Comparison of ENCODE assay signal across 8 cellular contexts in genomic region chr19:14496849-14497346, GRCh38. TPM values are rescaled to one million over a fixed set of nuclear protein-coding genes. Genes with fewer than 3 reads are reported as not detected.
DNase-seq lines count a peak whose midpoint lies in the region; ATAC-seq, FAIRE-seq and TF ChIP-seq lines count a peak whose summit lies in the region.

No MANE protein-coding gene starts in this region.

- peaks cover 25% of the 10 kb centered on the region for H3K4me1 Mint-ChIP-seq in activated CD4-positive, alpha-beta T cell treated with anti-CD3 and anti-CD28 coated beads, Interleukin-2, amount 10 ng/mL, durations not matched to agents 7 days and 5 days

- H3K9me3 ChIP-seq in HepG2 (ENCODE audit: low read length) (no peaks in the 10 kb centered on the region), suprapubic skin (no peaks in the 10 kb centered on the region)

- TF ChIP-seq POLR2A in HepG2 (IDR thresholded peaks at IDR 0.05; ENCODE audit: insufficient read depth in 1 of 2, low read depth in 2 of 2, low read length in 2 of 2) (0 out of 4 replicates have a peak, but pooled peaks of 1 of the 2 experiments have one; percentile 32), suprapubic skin (IDR thresholded peaks at IDR 0.05) (no peak)

- H3K4me2 ChIP-seq in HepG2 (ENCODE audit: low read depth, low read length) = peak overlapping the region; percentile 95

- ATAC-seq in HepG2 (peak; percentile 38), GM18502 (IDR thresholded peaks at IDR 0.05; ENCODE audit: poor library complexity, unreplicated experiment) (no peak)

- H3K4me3 Mint-ChIP-seq in activated CD4-positive, alpha-beta T cell treated with anti-CD3 and anti-CD28 coated beads, Interleukin-2, amount 10 ng/mL, durations not matched to agents 7 days and 5 days = peak overlapping the region; percentile 83

- peaks cover 37% of the 10 kb centered on the region for H3K4me1 ChIP-seq in HepG2 (ENCODE audit: insufficient read depth, low read length)
- peaks cover 44% of the 10 kb centered on the region for H3K4me1 ChIP-seq in suprapubic skin

- TF ChIP-seq RAD21 in HepG2 (CRISPR knock-in tag; IDR thresholded peaks at IDR 0.05) = no peak

- peak overlapping the region; percentile 38 for H2AFZ ChIP-seq in HepG2 (ENCODE audit: low read length)

- FAIRE-seq in HepG2 (lab: Jason Lieb, UNC) = peak; percentile 32

- H3K4me3 ChIP-seq in astrocyte of the cerebellum (ENCODE audit: low read depth, low read length) = peak overlapping the region; percentile 34
- H3K4me3 ChIP-seq in HepG2 (replicated peaks in 1 of 3; ENCODE audit: insufficient read depth in 1 of 3, low read depth in 2 of 3, low read length in 3 of 3) = peak overlapping the region; percentile 47 to 72 (median 49)
- peak overlapping the region; percentile 91 for H3K4me3 ChIP-seq in suprapubic skin

- CTCF ChIA-PET in activated CD4-positive, alpha-beta T cell treated with anti-CD3 and anti-CD28 coated beads, Interleukin-2, amount 10 ng/mL, durations not matched to agents 7 days and 5 days (lab: Charles Lee) = interaction anchor here (0.6 to 6.8 kb wide), 6 partner anchors 9 to 360 kb away, joined by 3 to 45 read pairs (median 3); partner anchors contain the start of gene ASF1B
- CTCF ChIA-PET in HepG2 (lab: Yijun Ruan, JAX; ENCODE audit: low intra/inter-chr PET ratio, low total read pairs) = no interaction called here

- H3K79me2 ChIP-seq in HepG2 (ENCODE audit: insufficient read depth, low read length) = peaks cover 13% of the 10 kb centered on the region

- H3K27me3 ChIP-seq in HepG2 (ENCODE audit: control insufficient read depth in 1 of 2, insufficient read depth in 2 of 2, low read length in 2 of 2) = no peaks in the 10 kb centered on the region
- H3K27me3 ChIP-seq in suprapubic skin = no peaks in the 10 kb centered on the region

- peaks cover 4% of the 10 kb centered on the region for H3K36me3 Mint-ChIP-seq in activated CD4-positive, alpha-beta T cell treated with anti-CD3 and anti-CD28 coated beads, Interleukin-2, amount 10 ng/mL, durations not matched to agents 7 days and 5 days (ENCODE audit: low read depth)

- WGBS in HepG2 (ENCODE audit: low lambda C conversion rate) = 1% methylated on average over 9 of the region's 9 CpGs
- WGBS in suprapubic skin = 32% methylated on average over 9 of the region's 9 CpGs

- TF ChIP-seq EP300 in HepG2 (IDR thresholded peaks at IDR 0.05; ENCODE audit: low read depth in 2 of 2, low read length in 2 of 2) (no peak), HepG2 (CRISPR knock-in tag; IDR thresholded peaks at IDR 0.05; ENCODE audit: borderline replicate concordance) (no peak), suprapubic skin (IDR thresholded peaks at IDR 0.05) (no peak)

- BruUV-seq in HepG2 (replicated peaks; lab: Mats Ljungman, UMichigan) = TSS peak; percentile 88

- H3K27ac ChIP-seq in HepG2 (ENCODE audit: extremely low read length, insufficient read depth, low read length) (peak overlapping the region; percentile 45), suprapubic skin (peak overlapping the region; percentile 94)

- intact Hi-C loops in HepG2 (cut with micrococcal nuclease; ENCODE audit: unreplicated experiment) = no loop called here

- DNase-seq in activated CD4-positive, alpha-beta T cell treated with anti-CD3 and anti-CD28 coated beads, Interleukin-2, amount 10 ng/mL, durations not matched to agents 7 days and 5 days = no peak
- DNase-seq in activated CD4-positive, alpha-beta T cell treated with anti-CD3 and anti-CD28 coated beads for 1 hour = no peak
- DNase-seq in astrocyte of the cerebellum (ENCODE audit: low read depth) (no peak), HepG2 (ENCODE audit: low spot score) (no peak), suprapubic skin (ENCODE audit: low spot score in 2 of 2) (no peak), HCEC 1CT (no peak)
- DNase-seq in activated CD8-positive, alpha-beta memory T cell treated with anti-CD3 and anti-CD28 coated beads, Interleukin-2, amount 50 U/mL, for 4 hours = no peak

- no peak for TF ChIP-seq CTCF in astrocyte of the cerebellum (IDR thresholded peaks at IDR 0.05; ENCODE audit: low read depth, low read length, missing control alignments)
- no peak for TF ChIP-seq CTCF in HepG2 (CRISPR knock-in tag; IDR thresholded peaks at IDR 0.05)
- TF ChIP-seq CTCF in suprapubic skin (IDR thresholded peaks at IDR 0.05) = no peak

- POLR2A ChIA-PET in activated CD4-positive, alpha-beta T cell treated with anti-CD3 and anti-CD28 coated beads, Interleukin-2, amount 10 ng/mL, durations not matched to agents 7 days and 5 days (lab: Charles Lee) = no interaction called here
- POLR2A ChIA-PET in HepG2 (lab: Yijun Ruan, JAX) = interaction anchor here (0.9 to 8.5 kb wide), 7 partner anchors 9 to 77 kb away, joined by 3 to 123 read pairs (median 4); partner anchors contain the start of gene DNAJB1

- H3K9ac ChIP-seq in HepG2 (ENCODE audit: insufficient read depth, low read depth, low read length) = peak overlapping the region; percentile 58

- H4K20me1 ChIP-seq in HepG2 (ENCODE audit: insufficient read depth, low read length) = no peaks in the 10 kb centered on the region

- H3K27me3 Mint-ChIP-seq in activated CD4-positive, alpha-beta T cell treated with anti-CD3 and anti-CD28 coated beads, Interleukin-2, amount 10 ng/mL, durations not matched to agents 7 days and 5 days = no peaks in the 10 kb centered on the region

- peak overlapping the region; percentile 83 for H3K27ac Mint-ChIP-seq in activated CD4-positive, alpha-beta T cell treated with anti-CD3 and anti-CD28 coated beads, Interleukin-2, amount 10 ng/mL, durations not matched to agents 7 days and 5 days

- H3K36me3 ChIP-seq in HepG2 (replicated peaks in 1 of 2; ENCODE audit: control insufficient read depth in 1 of 2, insufficient read depth in 2 of 2, low read length in 2 of 2) (no peaks in the 10 kb centered on the region), suprapubic skin (peaks cover 1% of the 10 kb centered on the region)

- in situ Hi-C loops in astrocyte of the cerebellum (cut with HindIII; ENCODE audit: low sequenced_read_pairs) = no loop called here
- in situ Hi-C loops in HepG2 (cut with HindIII; ENCODE audit: extremely low pct_ligation_motif_present, low pct_unique_long_range_greater_than_20kb) = no loop called here

- H3K9me3 Mint-ChIP-seq in activated CD4-positive, alpha-beta T cell treated with anti-CD3 and anti-CD28 coated beads, Interleukin-2, amount 10 ng/mL, durations not matched to agents 7 days and 5 days = no peaks in the 10 kb centered on the region

RNA-seq across cellular contexts. Expression of gene GIPC1, which starts 1.0 kb away (rescaled TPM):
- total RNA-seq in activated CD4-positive, alpha-beta T cell treated with anti-CD3 and anti-CD28 coated beads, Interleukin-2, amount 10 ng/mL, durations not matched to agents 7 days and 5 days = 10 to 100 TPM; 36.5 to 47.2 TPM
- total RNA-seq in HepG2 (2016; rRNA removed; fragmentation: Illumina TruSeq; extraction: Trizol) (44.3 and 48.1 TPM in 2 replicates), suprapubic skin (100 to 1,000 TPM in 3 of 4 donors, 10 to 100 TPM in 1; 85.8 to 111 (median 105) TPM)
- total RNA-seq in HepG2 (2016; cell fraction: cytosol; rRNA removed; fragmentation: Illumina TruSeq; extraction: Trizol; ENCODE audit: low read depth) = 24.7 and 30.5 TPM in 2 replicates
- 46.7 and 53.0 TPM in 2 replicates for total RNA-seq in HepG2 (2016; cell fraction: insoluble cytoplasmic fraction; rRNA removed; fragmentation: Illumina TruSeq; extraction: Trizol)
- 34.5 and 47.8 TPM in 2 replicates for total RNA-seq in HepG2 (2016; cell fraction: membrane; rRNA removed; fragmentation: Illumina TruSeq; extraction: Trizol)
- total RNA-seq in HepG2 (2016; cell fraction: nucleus; rRNA removed; fragmentation: Illumina TruSeq; extraction: Trizol) = 19.0 and 25.5 TPM in 2 replicates
- 27.1 and 32.8 TPM in 2 replicates for polyA plus RNA-seq in HepG2 (2011; rRNA removed)
- polyA plus RNA-seq in HepG2 (2011; cell fraction: cytosol; rRNA removed) = 26.8 and 37.9 TPM in 2 replicates
- 27.4 and 33.0 TPM in 2 replicates for polyA plus RNA-seq in HepG2 (2011; cell fraction: nucleus; rRNA removed)
- 13.4 and 20.7 TPM in 2 replicates for polyA plus RNA-seq in HepG2 (2012)
- polyA plus RNA-seq in HepG2 (2016; cell fraction: cytosol; fragmentation: Illumina TruSeq; extraction: Trizol; ENCODE audit: low read depth) = 24.6 and 33.2 TPM in 2 replicates
- polyA plus RNA-seq in HepG2 (2016; cell fraction: insoluble cytoplasmic fraction; fragmentation: Illumina TruSeq; extraction: Trizol; ENCODE audit: low read depth) = 49.5 and 56.2 TPM in 2 replicates
- 38.6 and 41.5 TPM in 2 replicates for polyA plus RNA-seq in HepG2 (2016; cell fraction: membrane; fragmentation: Illumina TruSeq; extraction: Trizol; ENCODE audit: low read depth)
- polyA plus RNA-seq in HepG2 (2016; cell fraction: nucleus; fragmentation: Illumina TruSeq; extraction: Trizol; ENCODE audit: insufficient read depth, low read depth) = 48.3 and 51.4 TPM in 2 replicates
- polyA minus RNA-seq in HepG2 (2011; rRNA and poly(A)+ RNA removed; ENCODE audit: low replicate concordance) = 30.0 and 63.8 TPM in 2 replicates
- polyA minus RNA-seq in HepG2 (2011; cell fraction: cytosol; rRNA and poly(A)+ RNA removed) = 17.9 and 20.6 TPM in 2 replicates
- polyA minus RNA-seq in HepG2 (2011; cell fraction: nucleus; rRNA and poly(A)+ RNA removed) = 9.7 and 11.3 TPM in 2 replicates

RNA-seq across cellular contexts. Expression of gene DNAJB1, which starts 21.3 kb away (rescaled TPM):
- total RNA-seq in activated CD4-positive, alpha-beta T cell treated with anti-CD3 and anti-CD28 coated beads, Interleukin-2, amount 10 ng/mL, durations not matched to agents 7 days and 5 days = 100 to 1,000 TPM in 1 of 2 experiments, 10 to 100 TPM in 1; 89.7 to 100 TPM
- total RNA-seq in HepG2 (2016; rRNA removed; fragmentation: Illumina TruSeq; extraction: Trizol) (87.5 and 101 TPM in 2 replicates), suprapubic skin (100 to 1,000 TPM in 3 of 4 donors, 10 to 100 TPM in 1; 54.5 to 197 (median 145) TPM)
- 43.8 and 48.3 TPM in 2 replicates for total RNA-seq in HepG2 (2016; cell fraction: cytosol; rRNA removed; fragmentation: Illumina TruSeq; extraction: Trizol; ENCODE audit: low read depth)
- total RNA-seq in HepG2 (2016; cell fraction: insoluble cytoplasmic fraction; rRNA removed; fragmentation: Illumina TruSeq; extraction: Trizol) = 87.7 and 97.3 TPM in 2 replicates
- total RNA-seq in HepG2 (2016; cell fraction: membrane; rRNA removed; fragmentation: Illumina TruSeq; extraction: Trizol) = 100 and 105 TPM in 2 replicates
- 40.6 and 45.4 TPM in 2 replicates for total RNA-seq in HepG2 (2016; cell fraction: nucleus; rRNA removed; fragmentation: Illumina TruSeq; extraction: Trizol)
- 97.3 and 108 TPM in 2 replicates for polyA plus RNA-seq in HepG2 (2011; rRNA removed)
- 90.1 and 116 TPM in 2 replicates for polyA plus RNA-seq in HepG2 (2011; cell fraction: cytosol; rRNA removed)
- polyA plus RNA-seq in HepG2 (2011; cell fraction: nucleus; rRNA removed) = 41.8 and 55.7 TPM in 2 replicates
- 45.3 and 99.6 TPM in 2 replicates for polyA plus RNA-seq in HepG2 (2012)
- 43.8 and 48.0 TPM in 2 replicates for polyA plus RNA-seq in HepG2 (2016; cell fraction: cytosol; fragmentation: Illumina TruSeq; extraction: Trizol; ENCODE audit: low read depth)
- polyA plus RNA-seq in HepG2 (2016; cell fraction: insoluble cytoplasmic fraction; fragmentation: Illumina TruSeq; extraction: Trizol; ENCODE audit: low read depth) = 139 and 144 TPM in 2 replicates
- 72.7 and 75.0 TPM in 2 replicates for polyA plus RNA-seq in HepG2 (2016; cell fraction: membrane; fragmentation: Illumina TruSeq; extraction: Trizol; ENCODE audit: low read depth)
- 76.4 and 83.8 TPM in 2 replicates for polyA plus RNA-seq in HepG2 (2016; cell fraction: nucleus; fragmentation: Illumina TruSeq; extraction: Trizol; ENCODE audit: insufficient read depth, low read depth)
- 94.0 and 151 TPM in 2 replicates for polyA minus RNA-seq in HepG2 (2011; rRNA and poly(A)+ RNA removed; ENCODE audit: low replicate concordance)
- polyA minus RNA-seq in HepG2 (2011; cell fraction: cytosol; rRNA and poly(A)+ RNA removed) = 34.2 and 35.4 TPM in 2 replicates
- polyA minus RNA-seq in HepG2 (2011; cell fraction: nucleus; rRNA and poly(A)+ RNA removed) = 42.7 and 47.7 TPM in 2 replicates

RNA-seq across cellular contexts. Expression of gene PTGER1, which starts 21.7 kb away (rescaled TPM):
- total RNA-seq in activated CD4-positive, alpha-beta T cell treated with anti-CD3 and anti-CD28 coated beads, Interleukin-2, amount 10 ng/mL, durations not matched to agents 7 days and 5 days = under 1 TPM; 0.19 to 0.27 TPM
- total RNA-seq in HepG2 (2016; rRNA removed; fragmentation: Illumina TruSeq; extraction: Trizol) = not detected in 2 replicates
- 0.18 TPM in 1 of 2 replicates, not detected in the other for total RNA-seq in HepG2 (2016; cell fraction: cytosol; rRNA removed; fragmentation: Illumina TruSeq; extraction: Trizol; ENCODE audit: low read depth)
- total RNA-seq in HepG2 (2016; cell fraction: insoluble cytoplasmic fraction; rRNA removed; fragmentation: Illumina TruSeq; extraction: Trizol) = not detected in 2 replicates
- 0.14 and 0.15 TPM in 2 replicates for total RNA-seq in HepG2 (2016; cell fraction: membrane; rRNA removed; fragmentation: Illumina TruSeq; extraction: Trizol)
- not detected in 2 replicates for total RNA-seq in HepG2 (2016; cell fraction: nucleus; rRNA removed; fragmentation: Illumina TruSeq; extraction: Trizol)
- 0.13 and 0.24 TPM in 2 replicates for polyA plus RNA-seq in HepG2 (2011; rRNA removed)
- polyA plus RNA-seq in HepG2 (2011; cell fraction: cytosol; rRNA removed) = 0.14 and 0.27 TPM in 2 replicates
- 0.14 and 0.21 TPM in 2 replicates for polyA plus RNA-seq in HepG2 (2011; cell fraction: nucleus; rRNA removed)
- not detected in 2 replicates for polyA plus RNA-seq in HepG2 (2012)
- 0.09 TPM in 1 of 2 replicates, not detected in the other for polyA plus RNA-seq in HepG2 (2016; cell fraction: cytosol; fragmentation: Illumina TruSeq; extraction: Trizol; ENCODE audit: low read depth)
- not detected in 2 replicates for polyA plus RNA-seq in HepG2 (2016; cell fraction: insoluble cytoplasmic fraction; fragmentation: Illumina TruSeq; extraction: Trizol; ENCODE audit: low read depth)
- polyA plus RNA-seq in HepG2 (2016; cell fraction: membrane; fragmentation: Illumina TruSeq; extraction: Trizol; ENCODE audit: low read depth) = not detected in 2 replicates
- polyA plus RNA-seq in HepG2 (2016; cell fraction: nucleus; fragmentation: Illumina TruSeq; extraction: Trizol; ENCODE audit: insufficient read depth, low read depth) = 0.44 TPM in 1 of 2 replicates, not detected in the other
- polyA minus RNA-seq in HepG2 (2011; rRNA and poly(A)+ RNA removed; ENCODE audit: low replicate concordance) = 0.24 TPM in 1 of 2 replicates, not detected in the other
- not detected in 2 replicates for polyA minus RNA-seq in HepG2 (2011; cell fraction: cytosol; rRNA and poly(A)+ RNA removed)
- not detected in 2 replicates for polyA minus RNA-seq in HepG2 (2011; cell fraction: nucleus; rRNA and poly(A)+ RNA removed)
- total RNA-seq in suprapubic skin = under 1 TPM in 1 of 4 donors, not detected in 3; 0.47 TPM

RNA-seq across cellular contexts. Expression of gene TECR, which starts 32.5 kb away (rescaled TPM):
- total RNA-seq in activated CD4-positive, alpha-beta T cell treated with anti-CD3 and anti-CD28 coated beads, Interleukin-2, amount 10 ng/mL, durations not matched to agents 7 days and 5 days = 100 to 1,000 TPM; 169 to 190 TPM
- total RNA-seq in HepG2 (2016; rRNA removed; fragmentation: Illumina TruSeq; extraction: Trizol) = 25.9 and 54.9 TPM in 2 replicates
- 25.1 and 26.1 TPM in 2 replicates for total RNA-seq in HepG2 (2016; cell fraction: cytosol; rRNA removed; fragmentation: Illumina TruSeq; extraction: Trizol; ENCODE audit: low read depth)
- total RNA-seq in HepG2 (2016; cell fraction: insoluble cytoplasmic fraction; rRNA removed; fragmentation: Illumina TruSeq; extraction: Trizol) = 24.8 and 55.4 TPM in 2 replicates
- 23.9 and 26.8 TPM in 2 replicates for total RNA-seq in HepG2 (2016; cell fraction: membrane; rRNA removed; fragmentation: Illumina TruSeq; extraction: Trizol)
- total RNA-seq in HepG2 (2016; cell fraction: nucleus; rRNA removed; fragmentation: Illumina TruSeq; extraction: Trizol) = 68.9 and 76.1 TPM in 2 replicates
- 121 and 137 TPM in 2 replicates for polyA plus RNA-seq in HepG2 (2011; rRNA removed)
- 131 and 134 TPM in 2 replicates for polyA plus RNA-seq in HepG2 (2011; cell fraction: cytosol; rRNA removed)
- 178 and 205 TPM in 2 replicates for polyA plus RNA-seq in HepG2 (2011; cell fraction: nucleus; rRNA removed)
- polyA plus RNA-seq in HepG2 (2012) = 94.0 and 122 TPM in 2 replicates
- 70.2 and 77.8 TPM in 2 replicates for polyA plus RNA-seq in HepG2 (2016; cell fraction: cytosol; fragmentation: Illumina TruSeq; extraction: Trizol; ENCODE audit: low read depth)
- polyA plus RNA-seq in HepG2 (2016; cell fraction: insoluble cytoplasmic fraction; fragmentation: Illumina TruSeq; extraction: Trizol; ENCODE audit: low read depth) = 52.7 and 78.7 TPM in 2 replicates
- polyA plus RNA-seq in HepG2 (2016; cell fraction: membrane; fragmentation: Illumina TruSeq; extraction: Trizol; ENCODE audit: low read depth) = 63.3 and 69.9 TPM in 2 replicates
- 231 and 244 TPM in 2 replicates for polyA plus RNA-seq in HepG2 (2016; cell fraction: nucleus; fragmentation: Illumina TruSeq; extraction: Trizol; ENCODE audit: insufficient read depth, low read depth)
- polyA minus RNA-seq in HepG2 (2011; rRNA and poly(A)+ RNA removed; ENCODE audit: low replicate concordance) = 243 and 582 TPM in 2 replicates
- 99.1 and 118 TPM in 2 replicates for polyA minus RNA-seq in HepG2 (2011; cell fraction: cytosol; rRNA and poly(A)+ RNA removed)
- 62.2 and 64.2 TPM in 2 replicates for polyA minus RNA-seq in HepG2 (2011; cell fraction: nucleus; rRNA and poly(A)+ RNA removed)
- 100 to 1,000 TPM; 111 to 176 (median 150) TPM for total RNA-seq in suprapubic skin

Comparison
In these comparisons a context has a peak if more than half of its experiments do, and no peak if none do; other contexts are left out.
1. H3K4me3 ChIP-seq: peak in every context shown above with its lines; median percentile 91 in suprapubic skin; 49 in HepG2; 34 in astrocyte of the cerebellum.